11 cellular contexts compared by ENCODE assay signal in the genomic region with DNA sequence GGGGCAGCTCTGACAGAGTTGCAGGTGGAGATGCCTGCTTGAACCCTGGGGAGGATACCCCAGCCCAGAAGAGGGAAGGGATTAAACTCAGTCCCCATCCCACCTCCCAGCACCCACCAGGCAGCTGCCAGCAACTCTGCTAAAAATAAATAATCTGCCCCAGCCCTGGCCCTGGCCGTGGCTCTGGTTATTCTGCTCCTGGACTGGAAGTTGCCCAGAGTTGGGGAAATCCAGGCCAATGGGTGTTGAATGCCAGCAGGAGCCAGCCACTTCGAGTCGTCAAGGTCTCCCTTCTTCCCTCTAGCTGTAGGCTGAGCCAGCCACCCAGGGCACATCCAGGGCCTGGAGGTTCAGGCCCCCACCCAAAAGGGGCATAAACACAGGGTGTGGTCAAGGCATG. TPM values are rescaled to one million over a fixed set of nuclear protein-coding genes. Genes with fewer than 3 reads are reported as not detected.
A peak's percentile ranks its signal among the peaks of the same experiment; 100 is the strongest.
DNase-seq lines count a peak whose midpoint lies in the region; ATAC-seq and TF ChIP-seq lines count a peak whose summit lies in the region.
"Had no signal": no experiment of that assay in that cellular context is flagged by ENCODE, and none has a peak within 500 bp of the region (broad histone marks: within the 10 kb centered on the region; RNA-seq: fewer than 3 reads in every experiment).

No MANE protein-coding gene starts in this region.

- CTCF ChIA-PET in activated CD8-positive, alpha-beta memory T cell treated with anti-CD3 and anti-CD28 coated beads, Interleukin-2, amount 10 ng/mL, durations not matched to agents 7 days and 5 days (lab: Charles Lee) = interaction anchor here (0.6 to 12.2 kb wide), 5 partner anchors 21 to 235 kb away, joined by 3 to 140 read pairs (median 4); no protein-coding TSS in a partner anchor

- H3K27ac Mint-ChIP-seq in neural crest cell (ENCODE audit: unreplicated experiment) = no peak overlapping the region
- no peak overlapping the region for H3K27ac Mint-ChIP-seq in activated CD8-positive, alpha-beta memory T cell treated with anti-CD3 and anti-CD28 coated beads, Interleukin-2, amount 10 ng/mL, durations not matched to agents 7 days and 5 days

- in situ Hi-C loops in ACHN (cut with HindIII; ENCODE audit: low pct_ligation_motif_present, low pct_unique_long_range_greater_than_20kb, low sequenced_read_pairs) = no loop called here

- H3K4me3 Mint-ChIP-seq in neural crest cell = peak overlapping the region; percentile 15
- no peak overlapping the region for H3K4me3 Mint-ChIP-seq in activated CD8-positive, alpha-beta memory T cell treated with anti-CD3 and anti-CD28 coated beads, Interleukin-2, amount 10 ng/mL, durations not matched to agents 7 days and 5 days

- peak; percentile 62 for DNase-seq in ACHN
- DNase-seq in NCI-H446 treated with DMSO at 0.1 percent for 48 hours (lab: John Stamatoyannopoulos, UW) = peak; percentile 14
- peak; percentile 49 for DNase-seq in globus pallidus (ENCODE audit: low spot score)
- no peak for DNase-seq in neural crest cell (ENCODE audit: low read depth, low spot score)
- DNase-seq in activated gamma-delta T cell treated with Interleukin-2 at 50 U/mL for 16 hours = no peak
- DNase-seq in activated CD8-positive, alpha-beta memory T cell treated with anti-CD3 and anti-CD28 coated beads, Interleukin-2, amount 10 ng/mL, durations not matched to agents 7 days and 5 days = no peak
- no peak for DNase-seq in omental fat pad (ENCODE audit: low spot score)
- DNase-seq: T-helper 1 cell had no signal

- TF ChIP-seq CTCF in neural crest cell (conservative IDR thresholded peaks at IDR 0.05) (no peak), omental fat pad (IDR thresholded peaks at IDR 0.05) (no peak)

- H3K27me3 Mint-ChIP-seq in neural crest cell (ENCODE audit: low read depth) = peaks cover 70% of the 10 kb centered on the region
- peaks cover 36% of the 10 kb centered on the region for H3K27me3 Mint-ChIP-seq in activated CD8-positive, alpha-beta memory T cell treated with anti-CD3 and anti-CD28 coated beads, Interleukin-2, amount 10 ng/mL, durations not matched to agents 7 days and 5 days

- no peak for ATAC-seq in activated CD8-positive, alpha-beta memory T cell treated with anti-CD3 and anti-CD28 coated beads, Interleukin-2, amount 10 ng/mL, durations not matched to agents 7 days and 5 days
- ATAC-seq in omental fat pad (ENCODE audit: low FRiP score) = no peak
- ATAC-seq in GM19351 (IDR thresholded peaks at IDR 0.05; ENCODE audit: unreplicated experiment) = no peak

- no peaks in the 10 kb centered on the region for H3K9me3 Mint-ChIP-seq in neural crest cell
- H3K9me3 Mint-ChIP-seq in activated CD8-positive, alpha-beta memory T cell treated with anti-CD3 and anti-CD28 coated beads, Interleukin-2, amount 10 ng/mL, durations not matched to agents 7 days and 5 days (ENCODE audit: low read depth) = no peaks in the 10 kb centered on the region

- H3K4me1 Mint-ChIP-seq in neural crest cell = peaks cover 7% of the 10 kb centered on the region
- peaks cover 21% of the 10 kb centered on the region for H3K4me1 Mint-ChIP-seq in activated CD8-positive, alpha-beta memory T cell treated with anti-CD3 and anti-CD28 coated beads, Interleukin-2, amount 10 ng/mL, durations not matched to agents 7 days and 5 days

- no peaks in the 10 kb centered on the region for H3K36me3 Mint-ChIP-seq in neural crest cell (ENCODE audit: low read depth)
- no peaks in the 10 kb centered on the region for H3K36me3 Mint-ChIP-seq in activated CD8-positive, alpha-beta memory T cell treated with anti-CD3 and anti-CD28 coated beads, Interleukin-2, amount 10 ng/mL, durations not matched to agents 7 days and 5 days

RNA-seq across cellular contexts. Expression of gene RRAD, which starts 0.8 kb away (rescaled TPM):
- total RNA-seq in neural crest cell = 0.20 and 0.54 TPM in 2 replicates
- total RNA-seq in activated CD8-positive, alpha-beta memory T cell treated with anti-CD3 and anti-CD28 coated beads, Interleukin-2, amount 10 ng/mL, durations not matched to agents 7 days and 5 days = 1 to 10 TPM in 1 of 2 experiments, under 1 TPM in 1; 0.55 to 2.5 TPM
- total RNA-seq in omental fat pad = 10 to 100 TPM in 3 of 4 donors, 1 to 10 TPM in 1; 3.8 to 21.0 (median 11.9) TPM

RNA-seq across cellular contexts. Expression of gene CDH16, which starts 7.5 kb away (rescaled TPM):
- total RNA-seq in neural crest cell (not detected in 2 replicates), omental fat pad (not detected)
- total RNA-seq in activated CD8-positive, alpha-beta memory T cell treated with anti-CD3 and anti-CD28 coated beads, Interleukin-2, amount 10 ng/mL, durations not matched to agents 7 days and 5 days = not detected
- total RNA-seq: endothelial cell of umbilical vein, NCI-H460 had no signal

RNA-seq across cellular contexts. Expression of gene CIAO2B, which starts 8.0 kb away (rescaled TPM):
- total RNA-seq in neural crest cell (73.8 and 77.5 TPM in 2 replicates), omental fat pad (10 to 100 TPM; 50.4 to 86.8 (median 70.4) TPM)
- 100 to 1,000 TPM; 124 to 131 TPM for total RNA-seq in activated CD8-positive, alpha-beta memory T cell treated with anti-CD3 and anti-CD28 coated beads, Interleukin-2, amount 10 ng/mL, durations not matched to agents 7 days and 5 days

RNA-seq across cellular contexts. Expression of gene CES2, which starts 9.1 kb away (rescaled TPM):
- 50.1 and 52.5 TPM in 2 replicates for total RNA-seq in neural crest cell
- 10 to 100 TPM; 34.1 to 35.5 TPM for total RNA-seq in activated CD8-positive, alpha-beta memory T cell treated with anti-CD3 and anti-CD28 coated beads, Interleukin-2, amount 10 ng/mL, durations not matched to agents 7 days and 5 days
- total RNA-seq in omental fat pad = 10 to 100 TPM; 25.1 to 34.3 (median 28.1) TPM

RNA-seq across cellular contexts. Expression of gene CES3, which starts 34.9 kb away (rescaled TPM):
- total RNA-seq in neural crest cell (2.4 and 3.2 TPM in 2 replicates), omental fat pad (1 to 10 TPM in 1 of 4 donors, under 1 TPM in 3; 0.31 to 1.6 (median 0.84) TPM)
- 1 to 10 TPM; 2.3 to 4.5 TPM for total RNA-seq in activated CD8-positive, alpha-beta memory T cell treated with anti-CD3 and anti-CD28 coated beads, Interleukin-2, amount 10 ng/mL, durations not matched to agents 7 days and 5 days
- total RNA-seq: endothelial cell of umbilical vein had no signal

Comparison
In these comparisons a context has a peak if more than half of its experiments do, and no peak if none do; other contexts are left out.
1. DNase-seq: peak in ACHN (single experiment), NCI-H446 treated with DMSO at 0.1 percent for 48 hours (single experiment) and globus pallidus (single experiment); none in neural crest cell (single experiment), activated gamma-delta T cell treated with Interleukin-2 at 50 U/mL for 16 hours (single experiment), activated CD8-positive, alpha-beta memory T cell treated with anti-CD3 and anti-CD28 coated beads, Interleukin-2, amount 10 ng/mL, durations not matched to agents 7 days and 5 days (single experiment) and omental fat pad (single experiment).